In the genomic region with DNA sequence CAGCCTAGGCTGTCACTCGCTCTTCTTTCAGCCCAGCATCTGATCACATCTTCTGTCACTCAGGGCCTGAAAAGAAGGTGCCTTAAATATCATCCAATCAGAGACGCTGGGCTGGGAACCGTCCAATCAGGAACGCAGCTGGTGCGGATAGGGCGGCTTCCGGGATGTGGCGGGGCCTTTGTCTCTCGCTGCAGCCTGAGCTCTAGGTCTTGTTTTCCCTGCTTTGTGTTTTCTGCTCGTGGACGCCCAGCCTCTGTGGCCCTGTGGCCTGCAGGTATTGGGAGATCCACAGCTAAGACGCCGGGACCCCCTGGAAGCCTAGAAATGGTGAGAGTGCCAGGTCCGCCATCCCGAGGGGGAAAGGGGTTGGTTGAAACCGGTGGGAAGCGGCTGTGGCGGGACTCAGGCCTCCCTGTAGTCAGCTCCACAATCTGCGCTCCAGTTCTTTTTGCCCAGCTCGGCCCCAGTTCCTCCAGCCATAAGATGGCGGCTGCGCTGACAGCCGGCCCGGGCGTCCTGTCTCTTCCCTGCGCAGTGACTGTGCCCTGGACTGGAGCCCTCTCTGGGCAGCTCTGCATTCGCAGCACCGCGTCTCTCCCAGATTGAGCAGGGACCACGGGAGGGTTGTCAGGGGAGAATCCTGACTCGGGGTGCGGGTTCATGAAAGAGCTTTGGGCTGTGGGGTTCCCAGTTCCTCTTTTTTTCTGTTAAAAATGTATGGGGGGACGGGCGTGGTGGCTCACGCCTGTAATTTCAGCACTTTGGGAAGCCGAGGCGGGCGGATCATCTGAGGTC, we compare ENCODE assay signal across 7 cellular contexts. TPM values are rescaled to one million over a fixed set of nuclear protein-coding genes. Genes with fewer than 3 reads are reported as not detected.
DNase-seq lines count a peak whose midpoint lies in the region; ATAC-seq, FAIRE-seq and TF ChIP-seq lines count a peak whose summit lies in the region.

A gene (plus strand): TSS at position 175 of the 795 bp plus-strand sequence. CDS start 150 bp downstream, at position 325.

- H4K20me1 ChIP-seq in keratinocyte (ENCODE audit: control insufficient read depth, extremely low read depth, insufficient read depth, low read length): no peaks in the 10 kb centered on the region

- H3K9me3 ChIP-seq in keratinocyte (ENCODE audit: control insufficient read depth, low read depth, low read length): no peaks in the 10 kb centered on the region

- ATAC-seq in GM18511 (IDR thresholded peaks at IDR 0.05; ENCODE audit: unreplicated experiment) (peak; percentile 98), HG02973 (IDR thresholded peaks at IDR 0.05; ENCODE audit: unreplicated experiment) (peak; percentile 96)

- no peak for TF ChIP-seq CTCF in keratinocyte (optimal IDR thresholded peaks at IDR 0.05 in 1 of 3, IDR thresholded peaks at IDR 0.05 in 1 of 3, conservative IDR thresholded peaks at IDR 0.05 in 1 of 3; ENCODE audit: extremely low read depth in 1 of 3, insufficient read depth in 2 of 3, low read length in 3 of 3)

- no peaks in the 10 kb centered on the region for H3K9me1 ChIP-seq in keratinocyte (ENCODE audit: control insufficient read depth, extremely low read depth, insufficient read depth, low read length)

- peak within 1 kb of the TSS; percentile 72 to 88 (median 84) for H3K4me3 ChIP-seq in keratinocyte (ENCODE audit: control insufficient read depth in 2 of 3, extremely low read depth in 1 of 3, insufficient read depth in 2 of 3, low read depth in 1 of 3, low read length in 3 of 3)

- peak within 1 kb of the TSS; percentile 73 for H3K27ac ChIP-seq in keratinocyte (ENCODE audit: control insufficient read depth, insufficient read depth, low read length)

- no peaks in the 10 kb centered on the region for H3K27me3 ChIP-seq in keratinocyte (ENCODE audit: control insufficient read depth, extremely low read depth, insufficient read depth, low read length)

- peak within 1 kb of the TSS; percentile 68 for H3K4me2 ChIP-seq in keratinocyte (ENCODE audit: control insufficient read depth, extremely low read depth, insufficient read depth, low read depth, low read length)

- dilution Hi-C loops in keratinocyte (cut with MboI; ENCODE audit: extremely low pct_ligation_motif_present, low sequenced_read_pairs): no loop called here

- H2AFZ ChIP-seq in keratinocyte (ENCODE audit: control insufficient read depth, low read length): peak within 1 kb of the TSS; percentile 98

- H3K79me2 ChIP-seq in keratinocyte (ENCODE audit: control insufficient read depth, insufficient read depth, low read length): peaks cover 3% of the 10 kb centered on the region

- DNase-seq in NCI-H2171 (lab: John Stamatoyannopoulos, UW): peak; percentile 82
- DNase-seq in activated CD4-positive, alpha-beta T cell treated with anti-CD3 and anti-CD28 coated beads for 1 hour: peak; percentile 81
- DNase-seq in cerebellar nuclear complex (lab: John Stamatoyannopoulos, UW): peak; percentile 85 to 95
- DNase-seq in keratinocyte (ENCODE audit: low read depth, low spot score): peak; percentile 38
- DNase-seq in stimulated activated CD4-positive, alpha-beta T cell treated with anti-CD3 and anti-CD28 coated beads, Interleukin-15, amount 100 ng/mL, for 1 hour (ENCODE audit: low read depth in 1 of 2, low spot score in 1 of 2): peak; percentile 77

- peaks cover 2% of the 10 kb centered on the region for H3K4me1 ChIP-seq in keratinocyte (ENCODE audit: control insufficient read depth, extremely low read depth, insufficient read depth, low read length)

- FAIRE-seq in keratinocyte (lab: Jason Lieb, UNC): peak; percentile 58

- H3K36me3 ChIP-seq in keratinocyte (ENCODE audit: control insufficient read depth in 2 of 2, extremely low read depth in 1 of 2, insufficient read depth in 2 of 2, low read length in 2 of 2): no peaks in the 10 kb centered on the region

- H3K9ac ChIP-seq in keratinocyte (ENCODE audit: control insufficient read depth, extremely low read depth, insufficient read depth, low read length): peak within 1 kb of the TSS; percentile 88

RNA-seq across cellular contexts. Expression of the gene that starts here (rescaled TPM):
- polyA plus RNA-seq in keratinocyte: 6.8 to 12.1 TPM (median 9.6 TPM) in 3 replicates
- polyA plus RNA-seq in keratinocyte (2011; ENCODE audit: low read depth): 5.6 TPM
- 6.7 and 8.3 TPM in 2 replicates for polyA plus RNA-seq in keratinocyte (2011; cell fraction: cytosol; rRNA removed)
- polyA plus RNA-seq in keratinocyte (2011; cell fraction: nucleus; rRNA removed): 9.4 and 12.8 TPM in 2 replicates
- polyA plus RNA-seq in keratinocyte (2012; ENCODE audit: low replicate concordance): 5.5 and 5.8 TPM in 2 replicates
- 5.1 to 9.3 TPM (median 8.1 TPM) in 3 replicates for polyA minus RNA-seq in keratinocyte
- 12.7 TPM for polyA minus RNA-seq in keratinocyte (2011; cell fraction: cytosol; rRNA and poly(A)+ RNA removed)
- 7.1 and 15.4 TPM in 2 replicates for polyA minus RNA-seq in keratinocyte (2011; cell fraction: nucleus; rRNA and poly(A)+ RNA removed)

Comparison
In these comparisons a context has a peak if more than half of its experiments do, and no peak if none do; other contexts are left out.
1. Peak in every context shown above with its lines: DNase-seq, ATAC-seq, H3K4me3 ChIP-seq and H3K27ac ChIP-seq.
2. DNase-seq: peak in every context shown above with its lines; median percentile 90 in cerebellar nuclear complex; 82 in NCI-H2171; 81 in activated CD4-positive, alpha-beta T cell treated with anti-CD3 and anti-CD28 coated beads for 1 hour; 77 in stimulated activated CD4-positive, alpha-beta T cell treated with anti-CD3 and anti-CD28 coated beads, Interleukin-15, amount 100 ng/mL, for 1 hour; 38 in keratinocyte.